Comparison of ENCODE assay signal across 8 cellular contexts in genomic region chr13:51221674-51222509, GRCh38. TPM values are rescaled to one million over a fixed set of nuclear protein-coding genes. Genes with fewer than 3 reads are reported as not detected.
A peak's percentile ranks its signal among the peaks of the same experiment; 100 is the strongest.
DNase-seq lines count a peak whose midpoint lies in the region; ATAC-seq, FAIRE-seq and TF ChIP-seq lines count a peak whose summit lies in the region.

A gene with protein sequence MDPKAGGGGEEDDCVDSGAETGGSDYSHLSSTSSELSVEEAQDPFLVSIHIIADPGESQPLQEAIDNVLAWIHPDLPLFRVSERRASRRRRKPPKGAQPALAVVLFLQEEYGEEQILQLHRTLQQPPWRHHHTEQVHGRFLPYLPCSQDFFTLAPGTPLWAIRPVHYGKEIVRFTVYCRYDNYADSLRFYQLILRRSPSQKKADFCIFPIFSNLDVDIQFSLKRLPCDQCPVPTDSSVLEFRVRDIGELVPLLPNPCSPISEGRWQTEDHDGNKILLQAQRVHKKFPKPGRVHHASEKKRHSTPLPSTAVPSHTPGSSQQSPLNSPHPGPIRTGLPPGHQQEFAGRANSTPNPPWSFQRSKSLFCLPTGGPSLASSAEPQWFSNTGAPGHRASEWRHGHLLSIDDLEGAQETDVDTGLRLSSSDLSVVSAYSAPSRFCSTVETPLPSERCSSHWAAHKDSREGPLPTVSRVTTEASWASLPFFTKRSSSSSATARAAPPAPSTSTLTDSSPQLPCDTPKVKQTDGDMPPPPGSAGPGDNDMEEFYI (plus strand): TSS chr13:51222398. CDS start chr13:51222502, 104 bp downstream.

- peaks cover 32% of the 10 kb centered on the region for H4K20me1 ChIP-seq in neural progenitor cell (ENCODE audit: low read depth)

- H3K27ac ChIP-seq in neural progenitor cell = peak within 1 kb of the TSS; percentile 47
- H3K27ac ChIP-seq in upper lobe of left lung = peak within 1 kb of the TSS; percentile 11 to 87 (median 58)

- DNase-seq in NCI-H2081 (lab: John Stamatoyannopoulos, UW) (peak; percentile 47 to 51), NCI-H2081 treated with DMSO at 0.1 percent for 48 hours (lab: John Stamatoyannopoulos, UW) (no peak), NCI-H748 (lab: John Stamatoyannopoulos, UW; ENCODE audit: unreplicated experiment) (peak; percentile 65), frontal cortex (ENCODE audit: low spot score in 2 of 2) (peak; percentile 75 to 82), neural progenitor cell (ENCODE audit: low spot score) (peak; percentile 91), upper lobe of left lung (peak; percentile 31 to 94)
- peak; percentile 27 for DNase-seq in activated T-helper 9 cell treated with anti-CD3 and anti-CD28 coated beads, Interleukin-2, amount 50 U/mL, for 16 hours (ENCODE audit: low read depth)

- peaks cover 11% of the 10 kb centered on the region for H3K27me3 Mint-ChIP-seq in neural progenitor cell (ENCODE audit: insufficient read depth, low read depth)

- peaks cover 11% of the 10 kb centered on the region for H3K36me3 Mint-ChIP-seq in neural progenitor cell

- peak within 1 kb of the TSS; percentile 78 for H3K4me3 ChIP-seq in neural progenitor cell
- peak within 1 kb of the TSS; percentile 76 to 94 (median 86) for H3K4me3 ChIP-seq in upper lobe of left lung

- H3K4me1 ChIP-seq in neural progenitor cell (peaks cover 35% of the 10 kb centered on the region), upper lobe of left lung (peaks cover 4 to 19% (median 6%) of the 10 kb centered on the region in 4 donors)

- H3K79me2 ChIP-seq in neural progenitor cell (ENCODE audit: low read depth) = peaks cover 40% of the 10 kb centered on the region

- H3K4me1 Mint-ChIP-seq in neural progenitor cell = peaks cover 19% of the 10 kb centered on the region

- TF ChIP-seq EP300 in upper lobe of left lung (IDR thresholded peaks at IDR 0.05) = no peak

- no peaks in the 10 kb centered on the region for H3K36me3 ChIP-seq in neural progenitor cell
- no peaks in the 10 kb centered on the region for H3K36me3 ChIP-seq in upper lobe of left lung

- H3K27me3 ChIP-seq in neural progenitor cell = peaks cover 13% of the 10 kb centered on the region
- H3K27me3 ChIP-seq in upper lobe of left lung = no peaks in the 10 kb centered on the region

- peak within 1 kb of the TSS; percentile 74 for H2AFZ ChIP-seq in neural progenitor cell (replicated peaks)

- TF ChIP-seq POLR2A in upper lobe of left lung (IDR thresholded peaks at IDR 0.05) = peak in 1 of 4 donors; percentile 38

- TF ChIP-seq CTCF in neural progenitor cell (IDR thresholded peaks at IDR 0.05) (peak; percentile 28), upper lobe of left lung (IDR thresholded peaks at IDR 0.05) (peak; percentile 22 to 83 (median 73))

- peak within 1 kb of the TSS; percentile 65 for H3K9ac ChIP-seq in neural progenitor cell

- H3K9me3 ChIP-seq in neural progenitor cell (ENCODE audit: low read depth) = no peaks in the 10 kb centered on the region
- H3K9me3 ChIP-seq in upper lobe of left lung = no peaks in the 10 kb centered on the region

- ATAC-seq in HG02884 (IDR thresholded peaks at IDR 0.05; ENCODE audit: unreplicated experiment) = peak; percentile 74
- ATAC-seq in upper lobe of left lung (ENCODE audit: low FRiP score in 2 of 2) = peak; percentile 73 to 95

- peak within 1 kb of the TSS; percentile 91 for H3K4me3 Mint-ChIP-seq in neural progenitor cell

- peaks cover 36% of the 10 kb centered on the region for H3F3A ChIP-seq in neural progenitor cell (ENCODE audit: low read depth)

- H3K4me2 ChIP-seq in neural progenitor cell = peak within 1 kb of the TSS; percentile 93

- FAIRE-seq in frontal cortex (lab: Jason Lieb, UNC) = no peak

- WGBS in upper lobe of left lung, 2 donors = 1 to 2% methylated on average over 21 to 38 of the region's 86 CpGs

- H3K9me3 Mint-ChIP-seq in neural progenitor cell = no peaks in the 10 kb centered on the region

- H3K27ac Mint-ChIP-seq in neural progenitor cell = no peak within 1 kb of the TSS

RNA-seq across cellular contexts. Expression of the gene that starts here (rescaled TPM):
- 8.6 TPM for total RNA-seq in frontal cortex
- total RNA-seq in neural progenitor cell (ENCODE audit: low replicate concordance) = 22.6 and 41.1 TPM in 2 replicates
- 1 to 10 TPM; 2.3 to 7.1 (median 3.8) TPM for total RNA-seq in upper lobe of left lung
